8 cellular contexts compared by ENCODE assay signal in genomic region chr5:115170128-115170923, GRCh38. TPM values are rescaled to one million over a fixed set of nuclear protein-coding genes. Genes with fewer than 3 reads are reported as not detected.
DNase-seq lines count a peak whose midpoint lies in the region; ATAC-seq, FAIRE-seq and TF ChIP-seq lines count a peak whose summit lies in the region.

No MANE protein-coding gene starts in this region.

- DNase-seq in KBM-7 (peak; percentile 66), adipocyte (ENCODE audit: low read depth) (peak; percentile 54), small intestine (peak; percentile 60), NCI-H2196 (lab: John Stamatoyannopoulos, UW; ENCODE audit: unreplicated experiment) (no peak), GM10266 (ENCODE audit: extremely low spot score) (no peak)

- peaks cover 8% of the 10 kb centered on the region for H3K9me3 ChIP-seq in adipocyte (ENCODE audit: control insufficient read depth, low read length)
- H3K9me3 ChIP-seq in iPS-15b (ENCODE audit: control insufficient read depth, insufficient read depth, low read length): peaks cover 11% of the 10 kb centered on the region
- H3K9me3 ChIP-seq in small intestine (ENCODE audit: control insufficient read depth, low read depth): no peaks in the 10 kb centered on the region

- 0 to 1% (median 0%) methylated on average over 49 to 70 of the region's 70 CpGs for WGBS in small intestine, 3 donors

- H3K4me3 ChIP-seq in adipocyte (ENCODE audit: low read length): peak overlapping the region; percentile 91
- peak overlapping the region; percentile 86 for H3K4me3 ChIP-seq in iPS-15b (ENCODE audit: low read depth, low read length)
- H3K4me3 ChIP-seq in small intestine (ENCODE audit: low read depth in 1 of 2, low read length in 2 of 2): peak overlapping the region; percentile 55 to 79

- H3K27me3 ChIP-seq in adipocyte (replicated peaks; ENCODE audit: control insufficient read depth, insufficient read depth, low read length) (peaks cover 37% of the 10 kb centered on the region), iPS-15b (ENCODE audit: control insufficient read depth, insufficient read depth, low read length) (peaks cover 52% of the 10 kb centered on the region), small intestine (ENCODE audit: control insufficient read depth in 2 of 2, insufficient read depth in 2 of 2, low read length in 2 of 2) (peaks cover 0 to 7% of the 10 kb centered on the region in 2 donors)

- in situ Hi-C loops in KBM-7 (cut with MboI; ENCODE audit: low pct_unique_long_range_greater_than_20kb, low sequenced_read_pairs): no loop called here

- FAIRE-seq in small intestine (lab: Jason Lieb, UNC): no peak

- TF ChIP-seq CTCF in GM10266 (IDR thresholded peaks at IDR 0.05; ENCODE audit: control insufficient read depth, insufficient read depth, low read depth, missing control alignments): no peak

- H3K27ac ChIP-seq in small intestine (ENCODE audit: low read depth in 1 of 2, low read length in 1 of 2): peak overlapping the region; percentile 90 to 91

- peak overlapping the region; percentile 34 for H3K9ac ChIP-seq in adipocyte (ENCODE audit: low read length)
- peak overlapping the region; percentile 12 for H3K9ac ChIP-seq in iPS-15b (ENCODE audit: low read depth, low read length)

- ATAC-seq in GM18511 (IDR thresholded peaks at IDR 0.05; ENCODE audit: unreplicated experiment) (peak; percentile 56), GM21825 (IDR thresholded peaks at IDR 0.05; ENCODE audit: unreplicated experiment) (peak; percentile 45)

- no peaks in the 10 kb centered on the region for H3K36me3 ChIP-seq in adipocyte (ENCODE audit: control insufficient read depth, insufficient read depth, low read length, severe bottlenecking)
- H3K36me3 ChIP-seq in iPS-15b (ENCODE audit: control insufficient read depth, insufficient read depth, low read length): peaks cover 7% of the 10 kb centered on the region
- H3K36me3 ChIP-seq in small intestine (ENCODE audit: control insufficient read depth in 2 of 2, insufficient read depth in 2 of 2, low read length in 2 of 2): no peaks in the 10 kb centered on the region

- H3K4me1 ChIP-seq in adipocyte (ENCODE audit: control insufficient read depth, insufficient read depth, low read length): peaks cover 10% of the 10 kb centered on the region
- peaks cover 2% of the 10 kb centered on the region for H3K4me1 ChIP-seq in iPS-15b (ENCODE audit: control insufficient read depth, insufficient read depth, low read length)
- H3K4me1 ChIP-seq in small intestine (ENCODE audit: control insufficient read depth in 2 of 2, insufficient read depth in 1 of 2, low read depth in 1 of 2, low read length in 1 of 2): peaks cover 0 to 10% of the 10 kb centered on the region in 2 donors

RNA-seq across cellular contexts. Expression of gene TRIM36, which starts 0.6 kb away (rescaled TPM):
- polyA plus RNA-seq in small intestine: 10 to 100 TPM in 2 of 3 donors, 1 to 10 TPM in 1; 7.4 to 22.1 (median 13.5) TPM

Comparison
In these comparisons a context has a peak if more than half of its experiments do, and no peak if none do; other contexts are left out.
1. DNase-seq: peak in KBM-7 (single experiment), adipocyte (single experiment) and small intestine (single experiment); none in NCI-H2196 (single experiment) and GM10266 (single experiment).
2. Peak in every context shown above with its lines, with median percentiles within 50 percentile points of each other: H3K4me3 ChIP-seq.